30 cellular contexts compared by ENCODE assay signal in genomic region chr12:23927907-23928306, GRCh38. TPM values are rescaled to one million over a fixed set of nuclear protein-coding genes. Genes with fewer than 3 reads are reported as not detected.
"Had no signal": no experiment of that assay in that cellular context is flagged by ENCODE, and none has a peak within 500 bp of the region (broad histone marks: within the 10 kb centered on the region; RNA-seq: fewer than 3 reads in every experiment).

No MANE protein-coding gene starts in this region.

- H3K36me3 ChIP-seq: adrenal gland, breast epithelium, MG63, Peyer's patch, SJSA1 had no signal

- H3K4me1 Mint-ChIP-seq: activated CD4-positive, alpha-beta T cell treated with anti-CD3 and anti-CD28 coated beads for 36 hours; activated CD4-positive, alpha-beta T cell treated with anti-CD3 and anti-CD28 coated beads, Interleukin-2, amount 10 ng/mL, durations not matched to agents 7 days and 5 days had no signal

- H3K9me3 Mint-ChIP-seq: activated naive CD4-positive, alpha-beta T cell treated with anti-CD3 and anti-CD28 coated beads for 36 hours; T-helper 1 cell treated with Interleukin-12 subunit alpha and Interleukin-12 subunit beta and Interleukin-4 antibody, amounts not matched to agents 30 μg/mL and 1 μg/mL, for 36 hours; T-helper 2 cell treated with Interferon-gamma antibody and Interleukin-4, amounts not matched to agents 5 μg/mL and 100 μg/mL, for 36 hours had no signal

- H3K4me2 ChIP-seq: SK-N-SH had no signal

- H3K4me3 Mint-ChIP-seq: activated CD4-positive, alpha-beta T cell treated with anti-CD3 and anti-CD28 coated beads for 36 hours; activated CD4-positive, alpha-beta T cell treated with anti-CD3 and anti-CD28 coated beads, Interleukin-2, amount 10 ng/mL, durations not matched to agents 7 days and 5 days; activated CD8-positive, alpha-beta T cell treated with anti-CD3 and anti-CD28 coated beads, Interleukin-2, amount 10 ng/mL, durations not matched to agents 7 days and 5 days; activated naive CD4-positive, alpha-beta T cell treated with anti-CD3 and anti-CD28 coated beads for 36 hours; activated T-cell treated with anti-CD3 and anti-CD28 coated beads, Interleukin-2, amount 50 U/mL, for 24 hours; T-helper 1 cell treated with Interleukin-12 subunit alpha and Interleukin-12 subunit beta and Interleukin-4 antibody, amounts not matched to agents 30 μg/mL and 1 μg/mL, for 36 hours; T-helper 2 cell treated with Interferon-gamma antibody and Interleukin-4, amounts not matched to agents 5 μg/mL and 100 μg/mL, for 36 hours had no signal

- H3K4me3 ChIP-seq: adrenal gland, body of pancreas, breast epithelium, MG63, Peyer's patch, SJSA1 had no signal

- H3K4me1 ChIP-seq: adrenal gland, body of pancreas, breast epithelium, Peyer's patch, SJSA1 had no signal

- H3K9ac ChIP-seq: SK-N-SH had no signal

- H3K27ac Mint-ChIP-seq: activated CD4-positive, alpha-beta T cell treated with anti-CD3 and anti-CD28 coated beads for 36 hours; activated CD4-positive, alpha-beta T cell treated with anti-CD3 and anti-CD28 coated beads, Interleukin-2, amount 10 ng/mL, durations not matched to agents 7 days and 5 days; activated CD8-positive, alpha-beta T cell treated with anti-CD3 and anti-CD28 coated beads, Interleukin-2, amount 10 ng/mL, durations not matched to agents 7 days and 5 days; activated naive CD4-positive, alpha-beta T cell treated with anti-CD3 and anti-CD28 coated beads for 36 hours; activated naive CD4-positive, alpha-beta T cell treated with anti-CD3 and anti-CD28 coated beads, Interleukin-2, amount 50 U/mL, for 72 hours; activated T-cell treated with anti-CD3 and anti-CD28 coated beads, Interleukin-2, amount 50 U/mL, for 24 hours; T-helper 1 cell treated with Interleukin-12 subunit alpha and Interleukin-12 subunit beta and Interleukin-4 antibody, amounts not matched to agents 30 μg/mL and 1 μg/mL, for 36 hours; T-helper 2 cell treated with Interferon-gamma antibody and Interleukin-4, amounts not matched to agents 5 μg/mL and 100 μg/mL, for 36 hours had no signal

- H3K27me3 Mint-ChIP-seq: activated CD4-positive, alpha-beta T cell treated with anti-CD3 and anti-CD28 coated beads for 36 hours; activated CD4-positive, alpha-beta T cell treated with anti-CD3 and anti-CD28 coated beads, Interleukin-2, amount 10 ng/mL, durations not matched to agents 7 days and 5 days; activated T-cell treated with anti-CD3 and anti-CD28 coated beads, Interleukin-2, amount 50 U/mL, for 24 hours had no signal

- H3K36me3 Mint-ChIP-seq: activated naive CD4-positive, alpha-beta T cell treated with anti-CD3 and anti-CD28 coated beads, Interleukin-2, amount 50 U/mL, for 72 hours had no signal

- DNase-seq: activated CD4-positive, alpha-beta T cell treated with anti-CD3 and anti-CD28 coated beads for 36 hours; activated CD4-positive, alpha-beta T cell treated with anti-CD3 and anti-CD28 coated beads, Interleukin-2, amount 10 ng/mL, durations not matched to agents 7 days and 5 days; activated CD4-positive, alpha-beta T cell treated with anti-CD3 and anti-CD28 coated beads, Interleukin-2, amount 50 U/mL, for 48 hours; activated CD8-positive, alpha-beta T cell treated with anti-CD3 and anti-CD28 coated beads, Interleukin-2, amount 10 ng/mL, durations not matched to agents 7 days and 5 days; activated gamma-delta T cell treated with Interleukin-2 at 50 U/mL for 16 hours; activated naive CD4-positive, alpha-beta T cell treated with anti-CD3 and anti-CD28 coated beads for 36 hours; activated T-cell treated with anti-CD3 and anti-CD28 coated beads, Interleukin-2, amount 50 U/mL, for 24 hours; adrenal gland; body of pancreas; MG63; NCI-H1092; NCI-H146; NCI-H187; NCI-H2029 treated with DMSO at 0.1 percent for 48 hours; NCI-H345; NCI-H524 treated with DMSO at 0.1 percent for 48 hours; NCI-H748 treated with DMSO at 0.1 percent for 48 hours; NK-92 treated with Interleukin-12 subunit alpha and Interleukin-12 subunit beta, amount 100 ng/mL, for 24 hours; PC-3; Peyer's patch; RPMI8226; SHP77 treated with DMSO at 0.1 percent for 48 hours; SK-N-SH had no signal

- H3K27ac ChIP-seq: adrenal gland, body of pancreas, breast epithelium, Peyer's patch, SJSA1 had no signal

- H3K27me3 ChIP-seq: adrenal gland, body of pancreas, breast epithelium, MG63, Peyer's patch, SJSA1 had no signal

- ATAC-seq: activated CD4-positive, alpha-beta T cell treated with anti-CD3 and anti-CD28 coated beads for 36 hours; activated CD4-positive, CD25-positive, alpha-beta regulatory T cell treated with anti-CD3 and anti-CD28 coated beads, Interleukin-2, amount 50 U/mL, for 24 hours; activated CD8-positive, alpha-beta T cell treated with anti-CD3 and anti-CD28 coated beads, Interleukin-2, amount 10 ng/mL, durations not matched to agents 7 days and 5 days; activated naive CD4-positive, alpha-beta T cell treated with anti-CD3 and anti-CD28 coated beads, Interleukin-2, amount 50 U/mL, for 72 hours; body of pancreas; PC-3 had no signal

- H3K9me3 ChIP-seq: adrenal gland, body of pancreas, breast epithelium, MG63, Peyer's patch, SJSA1, SK-N-SH had no signal

RNA-seq across cellular contexts. Expression of gene SOX5, which starts 21.6 kb away (rescaled TPM):
- total RNA-seq: activated CD4-positive, alpha-beta T cell treated with anti-CD3 and anti-CD28 coated beads, Interleukin-2, amount 10 ng/mL, durations not matched to agents 7 days and 5 days; activated CD8-positive, alpha-beta T cell treated with anti-CD3 and anti-CD28 coated beads, Interleukin-2, amount 10 ng/mL, durations not matched to agents 7 days and 5 days; NCI-H460; PC-3 had no signal
